Comparison of ENCODE assay signal across 8 cellular contexts in genomic region chr16:50266337-50267091, GRCh38. TPM values are rescaled to one million over a fixed set of nuclear protein-coding genes. Genes with fewer than 3 reads are reported as not detected.
DNase-seq lines count a peak whose midpoint lies in the region; ATAC-seq and TF ChIP-seq lines count a peak whose summit lies in the region.

Gene ADCY7 (plus strand): TSS chr16:50266551. CDS start chr16:50288180, 21,629 bp downstream.

- peak within 1 kb of the TSS; percentile 77 for H3K9ac ChIP-seq in OCI-LY3 (ENCODE audit: low read length)

- H3K36me3 ChIP-seq in OCI-LY3 (replicated peaks; ENCODE audit: low read depth, low read length) (no peaks in the 10 kb centered on the region), HAP-1 (replicated peaks) (0 out of 2 replicates have a peak, but pooled peaks cover 5% of the 10 kb centered on the region)

- TF ChIP-seq CTCF in OCI-LY3 (IDR thresholded peaks at IDR 0.05; ENCODE audit: low read depth, low read length): no peak
- TF ChIP-seq CTCF in type B pancreatic cell (conservative IDR thresholded peaks at IDR 0.05): no peak

- no peaks in the 10 kb centered on the region for H3K79me2 ChIP-seq in OCI-LY3 (ENCODE audit: low read length)

- H3K36me3 Mint-ChIP-seq in activated T-cell treated with anti-CD3 and anti-CD28 coated beads, Interleukin-2, amount 50 U/mL, for 24 hours (ENCODE audit: low read depth): peaks cover 37% of the 10 kb centered on the region
- peaks cover 4% of the 10 kb centered on the region for H3K36me3 Mint-ChIP-seq in type B pancreatic cell

- H3K4me3 ChIP-seq in OCI-LY3 (ENCODE audit: low read length) (peak within 1 kb of the TSS; percentile 84), HAP-1 (no peak within 1 kb of the TSS)

- in situ Hi-C loops in HAP-1 (cut with MboI; ENCODE audit: low sequenced_read_pairs): no loop called here

- peak within 1 kb of the TSS; percentile 98 for H3K4me2 ChIP-seq in OCI-LY3 (ENCODE audit: low read length)

- no peak within 1 kb of the TSS for H3K27ac ChIP-seq in OCI-LY3 (ENCODE audit: low read length)

- peak; percentile 86 for DNase-seq in activated T-cell treated with anti-CD3 and anti-CD28 coated beads, Interleukin-2, amount 50 U/mL, for 24 hours
- peak; percentile 53 for DNase-seq in fibroblast of the conjunctiva (ENCODE audit: low read depth)
- DNase-seq in posterior vena cava (ENCODE audit: low spot score): peak; percentile 94
- DNase-seq in type B pancreatic cell (ENCODE audit: extremely low spot score, unreplicated experiment): no peak
- DNase-seq in HAP-1 (ENCODE audit: low spot score in 2 of 2): no peak

- H3K27me3 ChIP-seq in OCI-LY3 (ENCODE audit: low read depth, low read length) (no peaks in the 10 kb centered on the region), HAP-1 (ENCODE audit: low read depth) (no peaks in the 10 kb centered on the region)

- intact Hi-C loops in posterior vena cava (cut with DNase I): no loop called here

- ATAC-seq in GM18861 (IDR thresholded peaks at IDR 0.05; ENCODE audit: unreplicated experiment): peak; percentile 72
- ATAC-seq in HG03025 (IDR thresholded peaks at IDR 0.05; ENCODE audit: low FRiP score, unreplicated experiment): peak; percentile 66

- H4K20me1 ChIP-seq in OCI-LY3 (ENCODE audit: insufficient read depth, low read length): no peaks in the 10 kb centered on the region

- no peaks in the 10 kb centered on the region for H3K27me3 Mint-ChIP-seq in activated T-cell treated with anti-CD3 and anti-CD28 coated beads, Interleukin-2, amount 50 U/mL, for 24 hours
- H3K27me3 Mint-ChIP-seq in type B pancreatic cell: no peaks in the 10 kb centered on the region

- H3K27ac Mint-ChIP-seq in activated T-cell treated with anti-CD3 and anti-CD28 coated beads, Interleukin-2, amount 50 U/mL, for 24 hours: peak within 1 kb of the TSS; percentile 98
- peak within 1 kb of the TSS; percentile 50 for H3K27ac Mint-ChIP-seq in type B pancreatic cell

- peak within 1 kb of the TSS; percentile 85 for H2AFZ ChIP-seq in OCI-LY3 (ENCODE audit: low read depth, low read length)

- peak within 1 kb of the TSS; percentile 93 for H3K4me3 Mint-ChIP-seq in activated T-cell treated with anti-CD3 and anti-CD28 coated beads, Interleukin-2, amount 50 U/mL, for 24 hours
- no peak within 1 kb of the TSS for H3K4me3 Mint-ChIP-seq in type B pancreatic cell

- H3K9me3 Mint-ChIP-seq in activated T-cell treated with anti-CD3 and anti-CD28 coated beads, Interleukin-2, amount 50 U/mL, for 24 hours: peaks cover 3% of the 10 kb centered on the region
- no peaks in the 10 kb centered on the region for H3K9me3 Mint-ChIP-seq in type B pancreatic cell

- H3K4me1 ChIP-seq in OCI-LY3 (ENCODE audit: low read length): peaks cover 32% of the 10 kb centered on the region
- no peaks in the 10 kb centered on the region; the same call in 1 of the 2 replicates for H3K4me1 ChIP-seq in HAP-1

- peaks cover 76% of the 10 kb centered on the region for H3K4me1 Mint-ChIP-seq in activated T-cell treated with anti-CD3 and anti-CD28 coated beads, Interleukin-2, amount 50 U/mL, for 24 hours (ENCODE audit: low read depth)
- H3K4me1 Mint-ChIP-seq in type B pancreatic cell (ENCODE audit: unreplicated experiment): peaks cover 27% of the 10 kb centered on the region

- H3K9me3 ChIP-seq in OCI-LY3 (ENCODE audit: insufficient read depth, low read length) (no peaks in the 10 kb centered on the region), HAP-1 (no peaks in the 10 kb centered on the region)

RNA-seq across cellular contexts. Expression of gene ADCY7, which starts in this region (rescaled TPM):
- total RNA-seq in posterior vena cava: 10 to 100 TPM; 31.3 to 50.2 TPM
- 16.8 and 32.8 TPM in 2 replicates for total RNA-seq in type B pancreatic cell (ENCODE audit: low replicate concordance)

Comparison
In these comparisons a context has a peak if more than half of its experiments do, and no peak if none do; other contexts are left out.
1. DNase-seq: peak in activated T-cell treated with anti-CD3 and anti-CD28 coated beads, Interleukin-2, amount 50 U/mL, for 24 hours (single experiment), fibroblast of the conjunctiva (single experiment) and posterior vena cava (single experiment); none in type B pancreatic cell (single experiment) and HAP-1 (0 of 2).